ENCODE assay signal across 19 cellular contexts in the genomic region with DNA sequence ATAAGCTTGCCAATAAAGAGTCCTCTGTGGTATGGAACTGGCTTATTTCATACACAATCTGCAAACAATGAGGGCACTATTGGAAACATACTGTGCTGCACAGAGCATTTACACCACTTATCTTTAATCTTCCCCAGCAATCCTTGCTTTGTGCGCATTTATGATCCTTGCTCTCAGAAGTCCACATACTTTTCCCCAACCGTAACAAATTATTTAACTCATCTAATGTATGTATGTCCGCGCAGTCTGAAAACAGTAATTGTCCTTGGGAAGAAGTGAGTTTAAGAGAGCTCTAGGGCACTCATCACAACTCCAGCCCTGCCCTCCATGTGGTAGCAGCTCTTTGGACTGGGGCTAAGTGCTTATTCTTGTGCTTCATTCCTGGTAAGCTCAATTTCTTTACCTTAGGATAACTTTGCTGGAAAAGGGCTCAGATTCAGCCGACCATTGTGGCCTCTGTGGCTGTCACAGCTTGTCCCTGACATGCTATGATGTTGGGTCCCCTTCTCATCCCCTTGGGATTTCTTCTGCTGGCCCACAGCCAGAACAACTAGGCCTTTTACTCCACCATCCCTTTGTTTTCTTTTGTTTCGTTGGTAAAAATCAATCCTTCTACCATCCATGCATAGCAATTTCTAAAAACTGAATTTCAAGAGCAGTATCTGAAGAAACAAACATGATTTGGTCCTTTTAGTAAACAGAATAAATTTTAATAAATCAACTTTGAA.
DNase-seq lines count a peak whose midpoint lies in the region; ATAC-seq and TF ChIP-seq lines count a peak whose summit lies in the region.
"Had no signal": no experiment of that assay in that cellular context is flagged by ENCODE, and none has a peak within 500 bp of the region (broad histone marks: within the 10 kb centered on the region; RNA-seq: fewer than 3 reads in every experiment).

No MANE protein-coding gene starts in this region.

- DNase-seq in SK-N-SH (no peak), SK-N-MC (ENCODE audit: low read depth, low spot score) (no peak), upper lobe of right lung (no peak), dermis blood vessel endothelial cell (no peak), HPDE6-E6E7 (ENCODE audit: extremely low spot score) (no peak)
- DNase-seq: cortex of kidney; hypothalamus; islet precursor cell; midbrain; NCI-H1417 treated with DMSO at 0.1 percent for 48 hours; NCI-H226; RPMI8226; stimulated activated naive B cell treated with anti-CD40 and anti-IgM and Interleukin-4, amounts not matched to agents 10 μg/mL and 1 μg/mL and 100 μg/mL, for 72 hours; SW 1271 had no signal

- no peaks in the 10 kb centered on the region for H3K27me3 Mint-ChIP-seq in nephron (ENCODE audit: low read depth)
- H3K27me3 Mint-ChIP-seq: activated T-helper 17 cell treated with anti-CD3 and anti-CD28 coated beads, Interleukin-2, amount 50 U/mL, for 72 hours; stimulated activated naive B cell treated with anti-CD40 and anti-IgM and Interleukin-4, amounts not matched to agents 10 μg/mL and 1 μg/mL and 100 μg/mL, for 72 hours; type B pancreatic cell had no signal

- H3K36me3 Mint-ChIP-seq in nephron (ENCODE audit: low read depth): no peaks in the 10 kb centered on the region
- H3K36me3 Mint-ChIP-seq: type B pancreatic cell had no signal

- TF ChIP-seq EP300 in SK-N-SH (IDR thresholded peaks at IDR 0.05; ENCODE audit: borderline replicate concordance in 1 of 2, low read depth in 1 of 2, low read length in 1 of 2): no peak

- H3K36me3 ChIP-seq in SK-N-SH (replicated peaks in 1 of 2; ENCODE audit: control insufficient read depth in 1 of 2, insufficient read depth in 2 of 2, low read length in 1 of 2) (no peaks in the 10 kb centered on the region), SK-N-MC (ENCODE audit: insufficient read depth, low read length) (no peaks in the 10 kb centered on the region), upper lobe of right lung (no peaks in the 10 kb centered on the region)

- peak overlapping the region; percentile 72 to 84 (median 76) for H3K27ac Mint-ChIP-seq in nephron
- H3K27ac Mint-ChIP-seq: activated T-helper 17 cell treated with anti-CD3 and anti-CD28 coated beads, Interleukin-2, amount 50 U/mL, for 72 hours; stimulated activated naive B cell treated with anti-CD40 and anti-IgM and Interleukin-4, amounts not matched to agents 10 μg/mL and 1 μg/mL and 100 μg/mL, for 72 hours had no signal

- no peak overlapping the region for H3K9ac ChIP-seq in SK-N-SH
- H3K9ac ChIP-seq in SK-N-MC (ENCODE audit: insufficient read length): peak overlapping the region; percentile 39

- H3K4me1 Mint-ChIP-seq in nephron: peaks cover 25% of the 10 kb centered on the region
- H3K4me1 Mint-ChIP-seq: activated T-helper 17 cell treated with anti-CD3 and anti-CD28 coated beads, Interleukin-2, amount 50 U/mL, for 72 hours; stimulated activated naive B cell treated with anti-CD40 and anti-IgM and Interleukin-4, amounts not matched to agents 10 μg/mL and 1 μg/mL and 100 μg/mL, for 72 hours had no signal

- H3K27me3 ChIP-seq in SK-N-SH (ENCODE audit: insufficient read depth) (no peaks in the 10 kb centered on the region), upper lobe of right lung (no peaks in the 10 kb centered on the region)

- H2AFZ ChIP-seq in SK-N-SH (ENCODE audit: low read depth): peak overlapping the region; percentile 69

- no peak for TF ChIP-seq RAD21 in SK-N-SH (IDR thresholded peaks at IDR 0.05; ENCODE audit: low read length)

- H3K79me2 ChIP-seq in SK-N-SH (ENCODE audit: insufficient read depth): no peaks in the 10 kb centered on the region

- no peaks in the 10 kb centered on the region for H4K20me1 ChIP-seq in SK-N-SH (ENCODE audit: insufficient read depth)

- no peak overlapping the region for H3K4me3 ChIP-seq in SK-N-SH (ENCODE audit: low read depth in 2 of 2, low read length in 1 of 2)
- H3K4me3 ChIP-seq in SK-N-MC: no peak overlapping the region
- no peak overlapping the region for H3K4me3 ChIP-seq in upper lobe of right lung

- H3K4me1 ChIP-seq in SK-N-SH (ENCODE audit: control insufficient read depth in 1 of 2, insufficient read depth in 2 of 2, low read depth in 1 of 2, low read length in 1 of 2): peaks cover 9 to 19% of the 10 kb centered on the region in 2 experiments; a peak in 3 of 4 replicates
- no peaks in the 10 kb centered on the region for H3K4me1 ChIP-seq in upper lobe of right lung

- ATAC-seq in SK-N-SH treated with all-trans-retinoic acid at 6 μM for 48 hours (no peak), upper lobe of right lung (no peak), HG02981 (IDR thresholded peaks at IDR 0.05; ENCODE audit: unreplicated experiment) (no peak)
- ATAC-seq: activated T-helper 17 cell treated with anti-CD3 and anti-CD28 coated beads, Interleukin-2, amount 50 U/mL, for 72 hours; stimulated activated naive B cell treated with anti-CD40 and anti-IgM and Interleukin-4, amounts not matched to agents 10 μg/mL and 1 μg/mL and 100 μg/mL, for 72 hours had no signal

- TF ChIP-seq CTCF in SK-N-SH (IDR thresholded peaks at IDR 0.05) (no peak), nephron (IDR thresholded peaks at IDR 0.05; ENCODE audit: unreplicated experiment in 3 of 3) (no peak), upper lobe of right lung (IDR thresholded peaks at IDR 0.05) (no peak)

- no peaks in the 10 kb centered on the region for H3K9me3 ChIP-seq in SK-N-SH
- no peaks in the 10 kb centered on the region for H3K9me3 ChIP-seq in SK-N-MC (ENCODE audit: low read depth, low read length)
- H3K9me3 ChIP-seq in upper lobe of right lung: no peaks in the 10 kb centered on the region

- POLR2A ChIA-PET in SK-N-SH (lab: Yijun Ruan, JAX): no interaction called here

- no peaks in the 10 kb centered on the region for H3K9me2 ChIP-seq in SK-N-SH

- H3K27ac ChIP-seq in SK-N-SH (ENCODE audit: low read depth in 2 of 2, low read length in 1 of 2) (peak overlapping the region in 1 of 2 experiments; percentile 71; a peak in 3 of 4 replicates), SK-N-MC (peak overlapping the region; percentile 69; the same call in 1 of the 2 replicates), upper lobe of right lung (peak overlapping the region; percentile 2)

- H3K9me3 Mint-ChIP-seq in nephron: no peaks in the 10 kb centered on the region
- H3K9me3 Mint-ChIP-seq: activated T-helper 17 cell treated with anti-CD3 and anti-CD28 coated beads, Interleukin-2, amount 50 U/mL, for 72 hours; type B pancreatic cell had no signal

- no peak overlapping the region for H3K4me2 ChIP-seq in SK-N-SH

- H3K4me3 Mint-ChIP-seq in nephron: no peak overlapping the region
- H3K4me3 Mint-ChIP-seq: activated T-helper 17 cell treated with anti-CD3 and anti-CD28 coated beads, Interleukin-2, amount 50 U/mL, for 72 hours; stimulated activated naive B cell treated with anti-CD40 and anti-IgM and Interleukin-4, amounts not matched to agents 10 μg/mL and 1 μg/mL and 100 μg/mL, for 72 hours; type B pancreatic cell had no signal

- intact Hi-C loops in upper lobe of right lung (cut with DNase I): no loop called here

- peaks cover 22% of the 10 kb centered on the region for H3F3A ChIP-seq in SK-N-SH (replicated peaks; ENCODE audit: insufficient read depth)

- 81% methylated on average over 6 of the region's 6 CpGs for WGBS in SK-N-SH (ENCODE audit: low lambda C conversion rate)

- CTCF ChIA-PET in SK-N-SH (lab: Yijun Ruan, JAX): interaction anchor here (0.9 kb wide), 1 partner anchor 257 kb away, joined by 3 read pairs; no protein-coding TSS in a partner anchor

TF ChIP-seq in SK-N-SH treated with all-trans-retinoic acid at 6 μM for 48 hours, 23 proteins besides CTCF, POLR2A, EP300 and RAD21:
- TF ChIP-seq ARNTL (CRISPR knock-in tag; IDR thresholded peaks at IDR 0.05; ENCODE audit: borderline replicate concordance, low read depth) (no peak), BACH2 (CRISPR knock-in tag; IDR thresholded peaks at IDR 0.05; ENCODE audit: borderline replicate concordance) (no peak), TCF4 (CRISPR knock-in tag; IDR thresholded peaks at IDR 0.05; ENCODE audit: borderline replicate concordance) (no peak), ZFP30 (CRISPR knock-in tag; IDR thresholded peaks at IDR 0.05) (no peak), ZNF70 (CRISPR knock-in tag; IDR thresholded peaks at IDR 0.05) (no peak)
- TF ChIP-seq, protein P1, sequence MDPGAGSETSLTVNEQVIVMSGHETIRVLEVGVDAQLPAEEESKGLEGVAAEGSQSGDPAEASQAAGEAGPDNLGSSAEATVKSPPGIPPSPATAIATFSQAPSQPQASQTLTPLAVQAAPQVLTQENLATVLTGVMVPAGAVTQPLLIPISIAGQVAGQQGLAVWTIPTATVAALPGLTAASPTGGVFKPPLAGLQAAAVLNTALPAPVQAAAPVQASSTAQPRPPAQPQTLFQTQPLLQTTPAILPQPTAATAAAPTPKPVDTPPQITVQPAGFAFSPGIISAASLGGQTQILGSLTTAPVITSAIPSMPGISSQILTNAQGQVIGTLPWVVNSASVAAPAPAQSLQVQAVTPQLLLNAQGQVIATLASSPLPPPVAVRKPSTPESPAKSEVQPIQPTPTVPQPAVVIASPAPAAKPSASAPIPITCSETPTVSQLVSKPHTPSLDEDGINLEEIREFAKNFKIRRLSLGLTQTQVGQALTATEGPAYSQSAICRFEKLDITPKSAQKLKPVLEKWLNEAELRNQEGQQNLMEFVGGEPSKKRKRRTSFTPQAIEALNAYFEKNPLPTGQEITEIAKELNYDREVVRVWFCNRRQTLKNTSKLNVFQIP (CRISPR knock-in tag; IDR thresholded peaks at IDR 0.05; ENCODE audit: borderline replicate concordance, low read depth): no peak
